ENCODE assay signal across 14 cellular contexts in genomic region chr17:76004750-76005262, GRCh38. TPM values are rescaled to one million over a fixed set of nuclear protein-coding genes. Genes with fewer than 3 reads are reported as not detected.
DNase-seq lines count a peak whose midpoint lies in the region; ATAC-seq and TF ChIP-seq lines count a peak whose summit lies in the region.
"Had no signal": no experiment of that assay in that cellular context is flagged by ENCODE, and none has a peak within 500 bp of the region (broad histone marks: within the 10 kb centered on the region; RNA-seq: fewer than 3 reads in every experiment).

No MANE protein-coding gene starts in this region.

- H3K27me3 ChIP-seq in adrenal gland (no peaks in the 10 kb centered on the region), upper lobe of right lung (no peaks in the 10 kb centered on the region)
- H3K27me3 ChIP-seq: sigmoid colon, tibial artery had no signal

- BruUV-seq in OCI-LY7 (replicated peaks; lab: Mats Ljungman, UMichigan) = no TSS peak

- H3K4me3 Mint-ChIP-seq in activated CD4-positive, alpha-beta memory T cell treated with anti-CD3 and anti-CD28 coated beads for 36 hours = no peak overlapping the region
- H3K4me3 Mint-ChIP-seq: HFFc6, WTC11 had no signal

- intact Hi-C loops in Right ventricle myocardium superior (cut with DNase I) = loop anchor here (1.0 kb wide), 1 partner anchor 100 kb away; no protein-coding TSS in a partner anchor
- intact Hi-C loops in Right ventricle myocardium inferior (cut with DNase I) = loop anchor here (1.0 to 10.0 kb wide), 2 partner anchors 100 to 230 kb away; a partner anchor contains a TSS
- intact Hi-C loops in adrenal gland (cut with DNase I) = loop anchor here (2.0 to 5.0 kb wide), 2 partner anchors 98 kb away; no protein-coding TSS in a partner anchor
- intact Hi-C loops in upper lobe of right lung (cut with DNase I) = loop anchor here (5.0 kb wide), 1 partner anchor 98 kb away; no protein-coding TSS in a partner anchor
- intact Hi-C loops in OCI-LY7 (cut with micrococcal nuclease; ENCODE audit: unreplicated experiment) = loop anchor here (1.0 to 5.0 kb wide), 3 partner anchors 96 to 148 kb away; partner anchors contain the start of gene WBP2
- intact Hi-C loops in activated CD4-positive, alpha-beta memory T cell treated with anti-CD3 and anti-CD28 coated beads for 36 hours (cut with micrococcal nuclease) = loop anchor here (1.0 kb wide), 1 partner anchor 100 kb away; no protein-coding TSS in a partner anchor

- H3K4me3 ChIP-seq in adrenal gland = no peak overlapping the region
- no peak overlapping the region for H3K4me3 ChIP-seq in mesodermal cell (ENCODE audit: extremely low read depth, insufficient read depth, low read length, poor library complexity, severe bottlenecking)
- H3K4me3 ChIP-seq in upper lobe of right lung = no peak overlapping the region
- H3K4me3 ChIP-seq in OCI-LY7 (ENCODE audit: low read depth, low read length, poor library complexity, severe bottlenecking) = no peak overlapping the region
- H3K4me3 ChIP-seq: sigmoid colon, tibial artery had no signal

- ATAC-seq in Right ventricle myocardium superior (ENCODE audit: poor library complexity) (no peak), Right ventricle myocardium inferior (no peak), upper lobe of right lung (no peak)

- CTCF ChIA-PET in OCI-LY7 (lab: Charles Lee; ENCODE audit: unreplicated experiment) = interaction anchor here (0.6 to 1.4 kb wide), 3 partner anchors 94 to 149 kb away, joined by 3 to 8 read pairs (median 3); partner anchors contain the start of gene MRPL38
- CTCF ChIA-PET in activated CD4-positive, alpha-beta memory T cell treated with anti-CD3 and anti-CD28 coated beads for 36 hours (lab: Charles Lee) = interaction anchor here (0.6 to 11.7 kb wide), 25 partner anchors 8 to 290 kb away, joined by 3 to 170 read pairs (median 4); partner anchors contain the start of genes ACOX1, EXOC7, MRPL38 and TEN1

- H3K9me2 ChIP-seq in OCI-LY7 (ENCODE audit: insufficient read depth, low read length) = no peaks in the 10 kb centered on the region

- H3K79me2 ChIP-seq in OCI-LY7 (ENCODE audit: insufficient read depth, low read depth, low read length) = no peaks in the 10 kb centered on the region

- no peaks in the 10 kb centered on the region for H3K9me3 Mint-ChIP-seq in activated CD4-positive, alpha-beta memory T cell treated with anti-CD3 and anti-CD28 coated beads for 36 hours
- H3K9me3 Mint-ChIP-seq: HFFc6 had no signal

- DNase-seq in Right ventricle myocardium superior = peak; percentile 11
- DNase-seq in Right ventricle myocardium inferior (ENCODE audit: missing footprints) = no peak
- peak in 5 of 7 donors; percentile 43 to 77 (median 47) for DNase-seq in adrenal gland
- DNase-seq in upper lobe of right lung = no peak
- DNase-seq in germinal center (ENCODE audit: low spot score) = no peak
- no peak for DNase-seq in OCI-LY7 (ENCODE audit: low spot score)
- DNase-seq in activated CD4-positive, alpha-beta memory T cell treated with anti-CD3 and anti-CD28 coated beads for 36 hours = no peak

- WGBS in adrenal gland, 4 donors = 40 to 73% (median 62%) methylated on average over 2 to 8 of the region's 8 CpGs
- WGBS in mesodermal cell (ENCODE audit: insufficient coverage in 2 of 2), 2 experiments = 85 to 98% methylated on average over 6 to 8 of the region's 8 CpGs

- TF ChIP-seq CTCF in adrenal gland (IDR thresholded peaks at IDR 0.05) (no peak), upper lobe of right lung (IDR thresholded peaks at IDR 0.05) (no peak), OCI-LY7 (conservative IDR thresholded peaks at IDR 0.05; ENCODE audit: low read length) (no peak)

- H3K4me1 ChIP-seq in adrenal gland (replicated peaks in 1 of 2) = peaks cover 3 to 11% of the 10 kb centered on the region in 2 donors
- H3K4me1 ChIP-seq in mesodermal cell (ENCODE audit: control insufficient read depth, insufficient read depth, low read length, poor library complexity, severe bottlenecking) = peaks cover 9% of the 10 kb centered on the region
- H3K4me1 ChIP-seq in upper lobe of right lung = peaks cover 16% of the 10 kb centered on the region
- peaks cover 8% of the 10 kb centered on the region for H3K4me1 ChIP-seq in OCI-LY7 (ENCODE audit: insufficient read depth, low read length, poor library complexity, severe bottlenecking)

- H3K9me3 ChIP-seq in adrenal gland (replicated peaks in 1 of 3) (no peaks in the 10 kb centered on the region), mesodermal cell (ENCODE audit: control insufficient read depth, low read length) (no peaks in the 10 kb centered on the region), upper lobe of right lung (no peaks in the 10 kb centered on the region), OCI-LY7 (ENCODE audit: low read length) (no peaks in the 10 kb centered on the region)
- H3K9me3 ChIP-seq: sigmoid colon, tibial artery had no signal

- no peaks in the 10 kb centered on the region for H3K36me3 Mint-ChIP-seq in activated CD4-positive, alpha-beta memory T cell treated with anti-CD3 and anti-CD28 coated beads for 36 hours
- H3K36me3 Mint-ChIP-seq: WTC11 had no signal

- H3K27me3 Mint-ChIP-seq in activated CD4-positive, alpha-beta memory T cell treated with anti-CD3 and anti-CD28 coated beads for 36 hours = no peaks in the 10 kb centered on the region

- H3K4me1 Mint-ChIP-seq in activated CD4-positive, alpha-beta memory T cell treated with anti-CD3 and anti-CD28 coated beads for 36 hours (ENCODE audit: low read depth) = no peaks in the 10 kb centered on the region

- no peaks in the 10 kb centered on the region for H4K20me1 ChIP-seq in OCI-LY7 (ENCODE audit: insufficient read depth, low read length)

- H3K4me2 ChIP-seq in OCI-LY7 (ENCODE audit: low read length) = no peak overlapping the region

- H2AFZ ChIP-seq in OCI-LY7 (ENCODE audit: low read length) = no peak overlapping the region

- H3K27ac Mint-ChIP-seq in activated CD4-positive, alpha-beta memory T cell treated with anti-CD3 and anti-CD28 coated beads for 36 hours = no peak overlapping the region
- H3K27ac Mint-ChIP-seq: HFFc6 had no signal

- H3K27ac ChIP-seq in adrenal gland (peak overlapping the region in 4 of 5 donors; percentile 6 to 70 (median 56)), mesodermal cell (ENCODE audit: low read depth, low read length, severe bottlenecking) (peak overlapping the region; percentile 32), upper lobe of right lung (peak overlapping the region; percentile 72), OCI-LY7 (ENCODE audit: low read depth, low read length, poor library complexity, severe bottlenecking) (no peak overlapping the region)
- H3K27ac ChIP-seq: 22Rv1, sigmoid colon, tibial artery had no signal

- H3K36me3 ChIP-seq in adrenal gland (replicated peaks in 1 of 2) (no peaks in the 10 kb centered on the region), mesodermal cell (ENCODE audit: control insufficient read depth, insufficient read depth, low read length) (no peaks in the 10 kb centered on the region), upper lobe of right lung (no peaks in the 10 kb centered on the region), OCI-LY7 (ENCODE audit: insufficient read depth, low read length) (peaks cover 16% of the 10 kb centered on the region; the same call in 1 of the 2 replicates)

- no peak for TF ChIP-seq POLR2A in adrenal gland (IDR thresholded peaks at IDR 0.05)

- POLR2A ChIA-PET in OCI-LY7 (lab: Charles Lee) = no interaction called here
- POLR2A ChIA-PET in activated CD4-positive, alpha-beta memory T cell treated with anti-CD3 and anti-CD28 coated beads for 36 hours (lab: Charles Lee) = interaction anchor here (1.2 kb wide), 1 partner anchor 125 kb away, joined by 3 read pairs; no protein-coding TSS in a partner anchor

RNA-seq across cellular contexts. Expression of gene CDK3, which starts 4.2 kb away (rescaled TPM):
- total RNA-seq in Right ventricle myocardium superior = 1.8 TPM
- 2.2 TPM for total RNA-seq in Right ventricle myocardium inferior
- 1 to 10 TPM in 4 of 8 donors, under 1 TPM in 1, not detected in 3; 0.74 to 7.9 (median 4.3) TPM for total RNA-seq in adrenal gland
- polyA plus RNA-seq in adrenal gland = 10 to 100 TPM in 2 of 3 donors, 1 to 10 TPM in 1; 1.2 to 56.7 (median 30.0) TPM
- polyA plus RNA-seq in mesodermal cell (2013, experiment 1 of 2) = 9.5 TPM
- 6.7 TPM for polyA plus RNA-seq in mesodermal cell (2013, experiment 2 of 2)
- 9.6 TPM for total RNA-seq in upper lobe of right lung
- 7.3 and 15.9 TPM in 2 replicates for total RNA-seq in OCI-LY7 (2014; rRNA removed; shearing (Covaris generic))
- total RNA-seq in OCI-LY7 (2022) = 12.8 and 17.2 TPM in 2 replicates
- 1 to 10 TPM; 2.9 to 3.7 TPM for total RNA-seq in activated CD4-positive, alpha-beta memory T cell treated with anti-CD3 and anti-CD28 coated beads for 36 hours

RNA-seq across cellular contexts. Expression of gene EVPL, which starts 22.3 kb away (rescaled TPM):
- total RNA-seq in Right ventricle myocardium superior (0.08 TPM), Right ventricle myocardium inferior (0.11 TPM), adrenal gland (1 to 10 TPM in 1 of 8 donors, under 1 TPM in 5, not detected in 2; under 0.01 to 1.8 (median 0.22) TPM), upper lobe of right lung (46.8 TPM), OCI-LY7 (2022) (5.1 and 6.9 TPM in 2 replicates)
- polyA plus RNA-seq in adrenal gland = under 1 TPM; 0.02 to 0.64 (median 0.61) TPM
- not detected for polyA plus RNA-seq in mesodermal cell (2013, experiment 1 of 2)
- not detected for polyA plus RNA-seq in mesodermal cell (2013, experiment 2 of 2)
- total RNA-seq in OCI-LY7 (2014; rRNA removed; shearing (Covaris generic)) = 5.6 and 9.9 TPM in 2 replicates
- under 1 TPM in 1 of 2 experiments, not detected in 1; 0.02 TPM for total RNA-seq in activated CD4-positive, alpha-beta memory T cell treated with anti-CD3 and anti-CD28 coated beads for 36 hours
- total RNA-seq: HFFc6 had no signal
- polyA plus RNA-seq: BJ had no signal

RNA-seq across cellular contexts. Expression of gene TEN1, which starts 25.8 kb away (rescaled TPM):
- total RNA-seq in Right ventricle myocardium superior = 7.6 TPM
- 9.4 TPM for total RNA-seq in Right ventricle myocardium inferior
- total RNA-seq in adrenal gland = 10 to 100 TPM; 15.3 to 27.7 (median 25.0) TPM
- polyA plus RNA-seq in adrenal gland = 10 to 100 TPM in 2 of 3 donors, 1 to 10 TPM in 1; 8.7 to 40.0 (median 33.8) TPM
- polyA plus RNA-seq in mesodermal cell (2013, experiment 1 of 2) = 11.9 TPM
- polyA plus RNA-seq in mesodermal cell (2013, experiment 2 of 2) = 7.2 TPM
- 10.9 TPM for total RNA-seq in upper lobe of right lung
- total RNA-seq in OCI-LY7 (2014; rRNA removed; shearing (Covaris generic)) = 17.6 and 22.5 TPM in 2 replicates
- total RNA-seq in OCI-LY7 (2022) = 18.2 and 22.5 TPM in 2 replicates
- 10 to 100 TPM; 11.4 to 12.3 TPM for total RNA-seq in activated CD4-positive, alpha-beta memory T cell treated with anti-CD3 and anti-CD28 coated beads for 36 hours

RNA-seq across cellular contexts. Expression of gene ACOX1, which starts 25.8 kb away (rescaled TPM):
- 83.6 TPM for total RNA-seq in Right ventricle myocardium superior
- total RNA-seq in Right ventricle myocardium inferior = 80.9 TPM
- total RNA-seq in adrenal gland = 100 to 1,000 TPM in 2 of 8 donors, 10 to 100 TPM in 6; 60.3 to 109 (median 84.7) TPM
- polyA plus RNA-seq in adrenal gland = 10 to 100 TPM; 28.9 to 40.3 (median 35.3) TPM
- 17.0 TPM for polyA plus RNA-seq in mesodermal cell (2013, experiment 1 of 2)
- 13.8 TPM for polyA plus RNA-seq in mesodermal cell (2013, experiment 2 of 2)
- 75.2 TPM for total RNA-seq in upper lobe of right lung
- 12.3 and 22.6 TPM in 2 replicates for total RNA-seq in OCI-LY7 (2014; rRNA removed; shearing (Covaris generic))
- 30.2 and 34.6 TPM in 2 replicates for total RNA-seq in OCI-LY7 (2022)
- 10 to 100 TPM; 34.0 to 35.1 TPM for total RNA-seq in activated CD4-positive, alpha-beta memory T cell treated with anti-CD3 and anti-CD28 coated beads for 36 hours

Comparison
In these comparisons a context has a peak if more than half of its experiments do, and no peak if none do; other contexts are left out.
1. DNase-seq: peak in Right ventricle myocardium superior (single experiment) and adrenal gland (5 of 7); none in Right ventricle myocardium inferior (single experiment), upper lobe of right lung (single experiment), germinal center (single experiment), OCI-LY7 (single experiment) and activated CD4-positive, alpha-beta memory T cell treated with anti-CD3 and anti-CD28 coated beads for 36 hours (single experiment).